ENCODE assay signal across 8 cellular contexts in the genomic region with DNA sequence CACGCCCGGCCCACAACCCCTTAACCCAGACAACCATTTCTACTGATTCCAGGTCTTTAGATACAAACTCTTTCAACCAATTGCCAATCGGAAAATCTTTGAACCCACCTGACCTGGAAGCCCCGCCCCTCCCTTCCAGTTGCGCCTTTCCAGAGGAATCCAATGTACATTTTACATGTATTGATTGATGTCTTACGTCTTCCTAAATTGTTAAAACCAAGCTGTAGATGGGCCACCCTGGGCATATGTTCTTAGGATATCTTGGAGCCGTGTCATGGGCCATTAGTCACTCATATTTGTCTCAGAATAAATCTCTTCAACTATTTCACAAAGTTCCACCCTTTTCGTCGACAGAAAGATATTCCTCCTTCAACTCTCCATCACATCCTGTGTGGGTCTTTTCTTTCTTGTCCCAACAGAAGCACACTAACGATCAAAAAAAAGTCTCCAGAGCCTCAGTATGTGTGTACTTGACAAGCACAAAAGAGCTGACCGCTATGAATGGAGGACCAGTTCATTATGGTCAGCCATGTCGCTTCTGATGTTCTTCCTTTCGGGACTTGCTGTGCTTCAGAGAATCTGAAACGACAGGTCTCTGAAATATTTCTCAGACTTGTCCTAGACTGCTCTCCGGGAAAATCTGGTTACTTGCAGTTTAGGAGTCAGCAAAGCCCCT. TPM values are rescaled to one million over a fixed set of nuclear protein-coding genes. Genes with fewer than 3 reads are reported as not detected.
DNase-seq lines count a peak whose midpoint lies in the region; ATAC-seq and TF ChIP-seq lines count a peak whose summit lies in the region.

No MANE protein-coding gene starts in this region.

- H3K27ac Mint-ChIP-seq in CD4-positive, CD25-positive, alpha-beta regulatory T cell = peak overlapping the region; percentile 39 to 97 (median 93)
- H3K27ac Mint-ChIP-seq in endothelial cell (ENCODE audit: unreplicated experiment) = peak overlapping the region; percentile 93

- H3K4me1 ChIP-seq in CD4-positive, CD25-positive, alpha-beta regulatory T cell (ENCODE audit: control insufficient read depth, insufficient read depth, low read length, poor library complexity, severe bottlenecking) = peaks cover 19% of the 10 kb centered on the region
- peaks cover 14 to 17% of the 10 kb centered on the region in 2 experiments for H3K4me1 ChIP-seq in neutrophil (ENCODE audit: control insufficient read depth in 1 of 2, insufficient read depth in 1 of 2, low read depth in 1 of 2, low read length in 1 of 2)

- H3K27me3 Mint-ChIP-seq in CD4-positive, CD25-positive, alpha-beta regulatory T cell = no peaks in the 10 kb centered on the region
- H3K27me3 Mint-ChIP-seq in endothelial cell (ENCODE audit: unreplicated experiment) = peaks cover 13% of the 10 kb centered on the region

- H3K9me3 ChIP-seq in CD4-positive, CD25-positive, alpha-beta regulatory T cell (ENCODE audit: control insufficient read depth in 2 of 2, low read length in 2 of 2) = peaks cover 0 to 14% of the 10 kb centered on the region in 2 experiments
- no peaks in the 10 kb centered on the region for H3K9me3 ChIP-seq in neutrophil

- peak in 1 of 2 donors; percentile 0 for ATAC-seq in CD4-positive, CD25-positive, alpha-beta regulatory T cell (ENCODE audit: low read depth in 2 of 2)
- ATAC-seq in GM21447 (IDR thresholded peaks at IDR 0.05; ENCODE audit: unreplicated experiment) = peak; percentile 11

- peaks cover 6 to 40% (median 22%) of the 10 kb centered on the region in 4 donors for H3K4me1 Mint-ChIP-seq in CD4-positive, CD25-positive, alpha-beta regulatory T cell
- H3K4me1 Mint-ChIP-seq in endothelial cell (ENCODE audit: unreplicated experiment) = peaks cover 24% of the 10 kb centered on the region

- peaks cover 12% of the 10 kb centered on the region for H3K36me3 ChIP-seq in CD4-positive, CD25-positive, alpha-beta regulatory T cell (ENCODE audit: control insufficient read depth, insufficient read depth, low read length)
- H3K36me3 ChIP-seq in neutrophil = no peaks in the 10 kb centered on the region

- H3K27me3 ChIP-seq in CD4-positive, CD25-positive, alpha-beta regulatory T cell (ENCODE audit: control insufficient read depth, insufficient read depth, low read length) = no peaks in the 10 kb centered on the region
- no peaks in the 10 kb centered on the region for H3K27me3 ChIP-seq in neutrophil

- TF ChIP-seq CTCF in endothelial cell (IDR thresholded peaks at IDR 0.05; ENCODE audit: unreplicated experiment) (no peak), neutrophil (IDR thresholded peaks at IDR 0.05) (no peak)

- H3K4me3 Mint-ChIP-seq in CD4-positive, CD25-positive, alpha-beta regulatory T cell = peak overlapping the region; percentile 92 to 99 (median 98)
- H3K4me3 Mint-ChIP-seq in endothelial cell (ENCODE audit: unreplicated experiment) = peak overlapping the region; percentile 98

- peak overlapping the region; percentile 75 for H3K27ac ChIP-seq in CD4-positive, CD25-positive, alpha-beta regulatory T cell (ENCODE audit: insufficient read depth, low read length, poor library complexity, severe bottlenecking)
- H3K27ac ChIP-seq in neutrophil = no peak overlapping the region

- DNase-seq in CD4-positive, CD25-positive, alpha-beta regulatory T cell = no peak
- DNase-seq in NCI-H2196 treated with DMSO at 0.1 percent for 48 hours (lab: John Stamatoyannopoulos, UW; ENCODE audit: unreplicated experiment) = peak; percentile 42
- peak; percentile 13 for DNase-seq in endothelial cell (ENCODE audit: low spot score)
- DNase-seq in SKM-1 (lab: John Stamatoyannopoulos, UW; ENCODE audit: unreplicated experiment) = no peak
- DNase-seq in activated gamma-delta T cell (lab: John Stamatoyannopoulos, UW) = no peak
- DNase-seq in putamen (ENCODE audit: low spot score) = no peak

- H3K9me3 Mint-ChIP-seq in CD4-positive, CD25-positive, alpha-beta regulatory T cell = peaks cover 6 to 23% (median 9%) of the 10 kb centered on the region in 7 donors
- no peaks in the 10 kb centered on the region for H3K9me3 Mint-ChIP-seq in endothelial cell (ENCODE audit: unreplicated experiment)

- peaks cover 21% of the 10 kb centered on the region for H3K36me3 Mint-ChIP-seq in CD4-positive, CD25-positive, alpha-beta regulatory T cell
- H3K36me3 Mint-ChIP-seq in endothelial cell (ENCODE audit: low read depth, unreplicated experiment) = peaks cover 34% of the 10 kb centered on the region

- H3K4me3 ChIP-seq in CD4-positive, CD25-positive, alpha-beta regulatory T cell (ENCODE audit: low read depth, low read length) = peak overlapping the region; percentile 84
- H3K4me3 ChIP-seq in neutrophil (ENCODE audit: low read depth in 1 of 2, low read length in 1 of 2) = peak overlapping the region; percentile 61 to 68

RNA-seq across cellular contexts. Expression of a gene that starts 0.6 kb away (rescaled TPM):
- 5.1 TPM for total RNA-seq in CD4-positive, CD25-positive, alpha-beta regulatory T cell
- 10 to 100 TPM in 1 of 4 donors, 1 to 10 TPM in 3; 6.2 to 10.9 (median 8.2) TPM for polyA plus RNA-seq in CD4-positive, CD25-positive, alpha-beta regulatory T cell
- 20.3 TPM for total RNA-seq in endothelial cell (ENCODE audit: unreplicated experiment)

RNA-seq across cellular contexts. Expression of a gene that starts 22.4 kb away (rescaled TPM):
- total RNA-seq in CD4-positive, CD25-positive, alpha-beta regulatory T cell = 0.15 TPM
- polyA plus RNA-seq in CD4-positive, CD25-positive, alpha-beta regulatory T cell = under 1 TPM in 1 of 4 donors, not detected in 3; 0.10 TPM
- 1.8 TPM for total RNA-seq in endothelial cell (ENCODE audit: unreplicated experiment)

RNA-seq across cellular contexts. Expression of a gene that starts 23.6 kb away (rescaled TPM):
- 5.6 TPM for total RNA-seq in CD4-positive, CD25-positive, alpha-beta regulatory T cell
- polyA plus RNA-seq in CD4-positive, CD25-positive, alpha-beta regulatory T cell = 1 to 10 TPM; 2.9 to 9.7 (median 5.3) TPM
- total RNA-seq in endothelial cell (ENCODE audit: unreplicated experiment) = 13.7 TPM

RNA-seq across cellular contexts. Expression of a gene that starts 42.8 kb away (rescaled TPM):
- 0.74 TPM for total RNA-seq in CD4-positive, CD25-positive, alpha-beta regulatory T cell
- polyA plus RNA-seq in CD4-positive, CD25-positive, alpha-beta regulatory T cell = 1 to 10 TPM in 3 of 4 donors, under 1 TPM in 1; 0.09 to 4.2 (median 3.4) TPM
- total RNA-seq in endothelial cell (ENCODE audit: unreplicated experiment) = 19.1 TPM

RNA-seq across cellular contexts. Expression of a gene that starts 44.9 kb away (rescaled TPM):
- 75.9 TPM for total RNA-seq in CD4-positive, CD25-positive, alpha-beta regulatory T cell
- polyA plus RNA-seq in CD4-positive, CD25-positive, alpha-beta regulatory T cell = 10 to 100 TPM; 14.6 to 21.7 (median 17.7) TPM
- 26.1 TPM for total RNA-seq in endothelial cell (ENCODE audit: unreplicated experiment)

Comparison
In these comparisons a context has a peak if more than half of its experiments do, and no peak if none do; other contexts are left out.
1. DNase-seq: peak in NCI-H2196 treated with DMSO at 0.1 percent for 48 hours (single experiment) and endothelial cell (single experiment); none in CD4-positive, CD25-positive, alpha-beta regulatory T cell (0 of 3), SKM-1 (single experiment), activated gamma-delta T cell (single experiment) and putamen (single experiment).